Comparison of ENCODE assay signal across 12 cellular contexts in the genomic region with DNA sequence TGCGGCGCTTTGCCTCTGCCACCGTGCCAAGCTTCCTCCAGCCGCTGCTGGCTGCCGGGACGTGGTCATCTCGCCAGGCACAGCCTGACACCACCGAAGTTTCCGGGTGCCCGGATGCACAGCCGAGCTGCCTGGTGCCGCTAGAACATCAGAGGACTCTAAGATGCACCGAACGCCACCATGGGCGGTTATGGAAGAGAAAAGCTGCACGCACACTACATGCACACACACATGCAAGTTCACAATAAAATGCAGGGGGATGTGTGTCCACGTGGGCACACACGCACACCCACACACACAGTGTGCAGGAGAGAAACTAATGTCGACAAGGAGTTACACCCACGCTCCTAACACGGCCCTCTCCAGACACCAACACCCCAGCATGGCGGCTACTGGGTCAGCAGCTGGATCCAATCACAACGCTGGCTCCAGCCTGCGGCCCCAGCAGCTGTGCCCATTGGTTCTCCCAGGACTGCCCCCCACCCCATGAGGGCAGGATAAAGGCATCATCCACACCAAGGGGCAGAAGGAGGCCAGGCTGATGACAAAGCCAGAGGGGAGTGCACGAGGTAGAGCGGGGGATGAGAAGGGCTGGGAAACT.
DNase-seq lines count a peak whose midpoint lies in the region; ATAC-seq and TF ChIP-seq lines count a peak whose summit lies in the region.
"Had no signal": no experiment of that assay in that cellular context is flagged by ENCODE, and none has a peak within 500 bp of the region (broad histone marks: within the 10 kb centered on the region; RNA-seq: fewer than 3 reads in every experiment).

No MANE protein-coding gene starts in this region.

- no peaks in the 10 kb centered on the region for H3K9me3 ChIP-seq in CD4-positive, alpha-beta T cell (ENCODE audit: control insufficient read depth, low read length)
- H3K9me3 ChIP-seq in mucosa of descending colon (no peaks in the 10 kb centered on the region), aorta (ENCODE audit: control insufficient read depth, low read length) (no peaks in the 10 kb centered on the region), lower lobe of right lung (no peaks in the 10 kb centered on the region)
- H3K9me3 ChIP-seq: ascending aorta had no signal

- no peaks in the 10 kb centered on the region for H3K27me3 ChIP-seq in CD4-positive, alpha-beta T cell (ENCODE audit: control insufficient read depth, insufficient read depth, low read length)
- no peaks in the 10 kb centered on the region for H3K27me3 ChIP-seq in aorta (ENCODE audit: control insufficient read depth in 1 of 2, insufficient read depth in 2 of 2, low read length in 1 of 2)
- no peaks in the 10 kb centered on the region for H3K27me3 ChIP-seq in lower lobe of right lung (ENCODE audit: low read depth)
- H3K27me3 ChIP-seq: ascending aorta had no signal

- H3K27ac Mint-ChIP-seq in CD4-positive, alpha-beta T cell: peak overlapping the region; percentile 95
- peak overlapping the region; percentile 100 for H3K27ac Mint-ChIP-seq in activated naive CD8-positive, alpha-beta T cell
- H3K27ac Mint-ChIP-seq: B cell had no signal

- H3K4me1 Mint-ChIP-seq in CD4-positive, alpha-beta T cell (ENCODE audit: low read depth): peaks cover 97% of the 10 kb centered on the region
- peaks cover 95% of the 10 kb centered on the region for H3K4me1 Mint-ChIP-seq in activated naive CD8-positive, alpha-beta T cell (ENCODE audit: low read depth)
- H3K4me1 Mint-ChIP-seq: B cell had no signal

- peak overlapping the region; percentile 77 for H3K27ac ChIP-seq in CD4-positive, alpha-beta T cell (ENCODE audit: low read depth, low read length)
- H3K27ac ChIP-seq in aorta (ENCODE audit: low read depth in 1 of 2, low read length in 2 of 2) (no peak overlapping the region), lower lobe of right lung (no peak overlapping the region)
- H3K27ac ChIP-seq: ascending aorta had no signal

- WGBS in aorta, 2 donors: 94 to 97% methylated on average over 26 of the region's 26 CpGs

- CTCF ChIA-PET in CD4-positive, alpha-beta T cell (lab: Charles Lee): interaction anchor here (0.8 to 3.9 kb wide), 22 partner anchors 11 to 992 kb away, joined by 3 to 49 read pairs (median 4); partner anchors contain the start of gene BCL11B

- no peak for TF ChIP-seq POLR2A in GM18505 (IDR thresholded peaks at IDR 0.05; ENCODE audit: borderline replicate concordance, extremely low read depth, insufficient read depth, insufficient read length)

- ATAC-seq in CD4-positive, alpha-beta T cell (ENCODE audit: poor library complexity): peak; percentile 10
- ATAC-seq in mucosa of descending colon: peak; percentile 27
- ATAC-seq in aorta (ENCODE audit: low FRiP score): no peak
- ATAC-seq in lower lobe of right lung: no peak
- ATAC-seq in GM18505 (IDR thresholded peaks at IDR 0.05; ENCODE audit: unreplicated experiment): no peak

- H3K4me3 Mint-ChIP-seq in CD4-positive, alpha-beta T cell: peak overlapping the region; percentile 89
- peak overlapping the region; percentile 89 for H3K4me3 Mint-ChIP-seq in activated naive CD8-positive, alpha-beta T cell
- H3K4me3 Mint-ChIP-seq: B cell had no signal

- H3K4me1 ChIP-seq in mucosa of descending colon (ENCODE audit: low read depth) (no peaks in the 10 kb centered on the region), aorta (ENCODE audit: control insufficient read depth in 1 of 2, insufficient read depth in 2 of 2, low read length in 2 of 2) (no peaks in the 10 kb centered on the region), lower lobe of right lung (peaks cover 11% of the 10 kb centered on the region)

- no peaks in the 10 kb centered on the region for H3K36me3 ChIP-seq in mucosa of descending colon (ENCODE audit: low read depth)
- H3K36me3 ChIP-seq in aorta (ENCODE audit: control insufficient read depth in 1 of 2, insufficient read depth in 2 of 2, low read length in 1 of 2): no peaks in the 10 kb centered on the region
- H3K36me3 ChIP-seq in lower lobe of right lung: no peaks in the 10 kb centered on the region
- H3K36me3 ChIP-seq: ascending aorta had no signal

- intact Hi-C loops in CD4-positive, alpha-beta T cell (cut with DNase I, micrococcal nuclease): loop anchor here in 1 of 2 experiments (5.0 to 10.0 kb wide), 3 partner anchors 994 to 1584 kb away; no protein-coding TSS in a partner anchor
- intact Hi-C loops in mucosa of descending colon (cut with DNase I, micrococcal nuclease): no loop called here
- intact Hi-C loops in aorta (cut with DNase I): no loop called here
- intact Hi-C loops in lower lobe of right lung (cut with DNase I): no loop called here

- no peak for TF ChIP-seq CTCF in CD4-positive, alpha-beta T cell (IDR thresholded peaks at IDR 0.05)
- TF ChIP-seq CTCF in mucosa of descending colon (IDR thresholded peaks at IDR 0.05) (no peak), lower lobe of right lung (IDR thresholded peaks at IDR 0.05) (no peak)

- POLR2A ChIA-PET in CD4-positive, alpha-beta T cell (lab: Charles Lee): interaction anchor here (0.7 to 83.0 kb wide), 18 partner anchors 8 to 1587 kb away, joined by 3 to 4389 read pairs (median 4); partner anchors contain the start of gene BCL11B

- peak in 8 of 10 experiments; percentile 43 to 68 (median 56) for DNase-seq in CD4-positive, alpha-beta T cell
- DNase-seq in activated CD4-positive, alpha-beta T cell treated with anti-CD3 and anti-CD28 coated beads for 4 hours: peak; percentile 35 to 58
- peak in 1 of 3 donors; percentile 71 for DNase-seq in mucosa of descending colon
- no peak for DNase-seq in aorta
- no peak for DNase-seq in AG20443 (ENCODE audit: low spot score)
- no peak for DNase-seq in lower lobe of right lung
- DNase-seq: erythroblast, NCI-H226 had no signal

- peaks cover 75% of the 10 kb centered on the region for H3K36me3 Mint-ChIP-seq in CD4-positive, alpha-beta T cell (ENCODE audit: low read depth)
- peaks cover 2% of the 10 kb centered on the region for H3K36me3 Mint-ChIP-seq in activated naive CD8-positive, alpha-beta T cell

- no peaks in the 10 kb centered on the region for H3K9me3 Mint-ChIP-seq in CD4-positive, alpha-beta T cell
- no peaks in the 10 kb centered on the region for H3K9me3 Mint-ChIP-seq in activated naive CD8-positive, alpha-beta T cell (ENCODE audit: low read depth)

- H3K4me3 ChIP-seq in mucosa of descending colon (no peak overlapping the region), aorta (ENCODE audit: low read length in 2 of 2) (no peak overlapping the region), lower lobe of right lung (no peak overlapping the region)
- H3K4me3 ChIP-seq: ascending aorta had no signal

- H3K27me3 Mint-ChIP-seq in CD4-positive, alpha-beta T cell: no peaks in the 10 kb centered on the region
- no peaks in the 10 kb centered on the region for H3K27me3 Mint-ChIP-seq in activated naive CD8-positive, alpha-beta T cell
- H3K27me3 Mint-ChIP-seq: B cell had no signal

Comparison
In these comparisons a context has a peak if more than half of its experiments do, and no peak if none do; other contexts are left out.
1. ATAC-seq: peak in CD4-positive, alpha-beta T cell (single experiment) and mucosa of descending colon (single experiment); none in aorta (single experiment), lower lobe of right lung (0 of 2) and GM18505 (single experiment).
2. DNase-seq: peak in CD4-positive, alpha-beta T cell (8 of 10) and activated CD4-positive, alpha-beta T cell treated with anti-CD3 and anti-CD28 coated beads for 4 hours (2 of 2); none in aorta (0 of 2), AG20443 (single experiment) and lower lobe of right lung (single experiment).